1 cellular context compared by ENCODE assay signal in genomic region chr1:32286763-32287162, GRCh38.
TF ChIP-seq lines count a peak whose summit lies in the region.

No MANE protein-coding gene starts in this region.

TF ChIP-seq in WTC11, 78 proteins besides CTCF, POLR2A, EP300 and RAD21 (continued from another document):
- no peak for TF ChIP-seq USF2 (CRISPR knock-in tag; IDR thresholded peaks at IDR 0.05)
- no peak for TF ChIP-seq NR3C1 (CRISPR knock-in tag; conservative IDR thresholded peaks at IDR 0.05; ENCODE audit: low read depth)
- TF ChIP-seq MYBL2 (CRISPR knock-in tag; IDR thresholded peaks at IDR 0.05): no peak
- TF ChIP-seq CBFB (CRISPR knock-in tag; IDR thresholded peaks at IDR 0.05; ENCODE audit: low read depth): no peak
- TF ChIP-seq, protein P1, sequence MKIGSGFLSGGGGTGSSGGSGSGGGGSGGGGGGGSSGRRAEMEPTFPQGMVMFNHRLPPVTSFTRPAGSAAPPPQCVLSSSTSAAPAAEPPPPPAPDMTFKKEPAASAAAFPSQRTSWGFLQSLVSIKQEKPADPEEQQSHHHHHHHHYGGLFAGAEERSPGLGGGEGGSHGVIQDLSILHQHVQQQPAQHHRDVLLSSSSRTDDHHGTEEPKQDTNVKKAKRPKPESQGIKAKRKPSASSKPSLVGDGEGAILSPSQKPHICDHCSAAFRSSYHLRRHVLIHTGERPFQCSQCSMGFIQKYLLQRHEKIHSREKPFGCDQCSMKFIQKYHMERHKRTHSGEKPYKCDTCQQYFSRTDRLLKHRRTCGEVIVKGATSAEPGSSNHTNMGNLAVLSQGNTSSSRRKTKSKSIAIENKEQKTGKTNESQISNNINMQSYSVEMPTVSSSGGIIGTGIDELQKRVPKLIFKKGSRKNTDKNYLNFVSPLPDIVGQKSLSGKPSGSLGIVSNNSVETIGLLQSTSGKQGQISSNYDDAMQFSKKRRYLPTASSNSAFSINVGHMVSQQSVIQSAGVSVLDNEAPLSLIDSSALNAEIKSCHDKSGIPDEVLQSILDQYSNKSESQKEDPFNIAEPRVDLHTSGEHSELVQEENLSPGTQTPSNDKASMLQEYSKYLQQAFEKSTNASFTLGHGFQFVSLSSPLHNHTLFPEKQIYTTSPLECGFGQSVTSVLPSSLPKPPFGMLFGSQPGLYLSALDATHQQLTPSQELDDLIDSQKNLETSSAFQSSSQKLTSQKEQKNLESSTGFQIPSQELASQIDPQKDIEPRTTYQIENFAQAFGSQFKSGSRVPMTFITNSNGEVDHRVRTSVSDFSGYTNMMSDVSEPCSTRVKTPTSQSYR (CRISPR knock-in tag; IDR thresholded peaks at IDR 0.05): no peak
TF ChIP-seq in WTC11: peak in this region for 0.
